In the genomic region with DNA sequence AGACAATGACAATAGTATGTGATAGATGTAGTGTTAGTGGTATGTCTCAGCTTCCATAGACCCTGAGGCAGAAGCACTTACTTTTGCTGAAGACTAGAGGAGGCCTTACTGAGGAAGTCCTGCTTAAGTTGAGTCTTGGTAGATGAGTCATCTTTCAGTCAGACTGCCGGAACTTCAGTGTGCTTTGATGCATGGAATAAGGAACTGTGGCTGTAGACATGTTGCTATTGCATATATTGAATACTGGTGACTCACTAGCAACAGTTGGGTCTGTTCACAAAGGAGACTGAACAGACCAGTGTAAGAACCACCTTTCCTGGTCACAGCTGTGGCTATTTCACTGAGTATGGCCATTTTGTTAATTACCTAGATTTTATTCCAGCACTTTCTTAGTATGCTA, we compare ENCODE assay signal across 8 cellular contexts.
DNase-seq lines count a peak whose midpoint lies in the region; ATAC-seq and TF ChIP-seq lines count a peak whose summit lies in the region.

No MANE protein-coding gene starts in this region.

- H3F3A ChIP-seq in neural progenitor cell (ENCODE audit: low read depth) = no peaks in the 10 kb centered on the region

- H3K9me3 Mint-ChIP-seq in neural progenitor cell = peaks cover 25% of the 10 kb centered on the region
- H3K9me3 Mint-ChIP-seq in endodermal cell = peaks cover 39% of the 10 kb centered on the region

- H3K4me1 ChIP-seq in OCI-LY3 (ENCODE audit: low read length) (peaks cover 29% of the 10 kb centered on the region), neural progenitor cell (no peaks in the 10 kb centered on the region), endodermal cell (ENCODE audit: control insufficient read depth, insufficient read depth, low read length) (no peaks in the 10 kb centered on the region)

- 63 to 86% methylated on average over 1 of the region's 1 CpG for WGBS in endodermal cell (ENCODE audit: insufficient coverage in 1 of 2, insufficient read length in 1 of 2), 2 experiments

- no peaks in the 10 kb centered on the region for H4K20me1 ChIP-seq in OCI-LY3 (ENCODE audit: insufficient read depth, low read length)
- H4K20me1 ChIP-seq in neural progenitor cell (ENCODE audit: low read depth) = no peaks in the 10 kb centered on the region

- H3K9ac ChIP-seq in OCI-LY3 (ENCODE audit: low read length) (peak overlapping the region; percentile 82), neural progenitor cell (no peak overlapping the region), endodermal cell (ENCODE audit: extremely low read depth, low read length, poor library complexity, severe bottlenecking) (no peak overlapping the region)

- no peak for DNase-seq in neural progenitor cell (ENCODE audit: low spot score)
- DNase-seq in cardiac septum (ENCODE audit: low spot score) = no peak
- DNase-seq in stimulated activated CD4-positive, alpha-beta T cell treated with anti-CD3 and anti-CD28 coated beads, Interleukin-4, amount 100 ng/mL, for 1 hour = no peak
- DNase-seq in effector CD8-positive, alpha-beta T cell (lab: John Stamatoyannopoulos, UW) = no peak
- DNase-seq in endodermal cell = no peak

- H3K79me2 ChIP-seq in OCI-LY3 (ENCODE audit: low read length) (no peaks in the 10 kb centered on the region), neural progenitor cell (ENCODE audit: low read depth) (no peaks in the 10 kb centered on the region)

- H3K27ac ChIP-seq in OCI-LY3 (ENCODE audit: low read length) (peak overlapping the region; percentile 89), neural progenitor cell (no peak overlapping the region), endodermal cell (ENCODE audit: low read depth, low read length) (no peak overlapping the region)

- no peak overlapping the region for H3K27ac Mint-ChIP-seq in neural progenitor cell
- no peak overlapping the region for H3K27ac Mint-ChIP-seq in endodermal cell

- H2AFZ ChIP-seq in OCI-LY3 (ENCODE audit: low read depth, low read length) (peak overlapping the region; percentile 95), neural progenitor cell (replicated peaks) (peak overlapping the region; percentile 41)

- H3K27me3 Mint-ChIP-seq in neural progenitor cell (ENCODE audit: insufficient read depth, low read depth) = no peaks in the 10 kb centered on the region
- H3K27me3 Mint-ChIP-seq in endodermal cell (ENCODE audit: insufficient read depth) = no peaks in the 10 kb centered on the region

- intact Hi-C loops in cardiac septum (cut with DNase I) = no loop called here

- H3K4me3 ChIP-seq in OCI-LY3 (ENCODE audit: low read length) (peak overlapping the region; percentile 67), neural progenitor cell (no peak overlapping the region), endodermal cell (ENCODE audit: low read length) (no peak overlapping the region)

- no peaks in the 10 kb centered on the region for H3K27me3 ChIP-seq in OCI-LY3 (ENCODE audit: low read depth, low read length)
- H3K27me3 ChIP-seq in neural progenitor cell = no peaks in the 10 kb centered on the region
- H3K27me3 ChIP-seq in endodermal cell (ENCODE audit: control insufficient read depth, insufficient read depth, low read length, poor library complexity, severe bottlenecking) = no peaks in the 10 kb centered on the region

- H3K4me2 ChIP-seq in OCI-LY3 (ENCODE audit: low read length) (peak overlapping the region; percentile 86), neural progenitor cell (no peak overlapping the region)

- H3K36me3 ChIP-seq in OCI-LY3 (replicated peaks; ENCODE audit: low read depth, low read length) (no peaks in the 10 kb centered on the region), neural progenitor cell (no peaks in the 10 kb centered on the region), endodermal cell (ENCODE audit: control insufficient read depth, insufficient read depth, low read length) (no peaks in the 10 kb centered on the region)

- TF ChIP-seq CTCF in OCI-LY3 (IDR thresholded peaks at IDR 0.05; ENCODE audit: low read depth, low read length) (no peak), neural progenitor cell (IDR thresholded peaks at IDR 0.05) (no peak), endodermal cell (conservative IDR thresholded peaks at IDR 0.05) (no peak)

- peak; percentile 99 for ATAC-seq in GM19328 (IDR thresholded peaks at IDR 0.05; ENCODE audit: unreplicated experiment)
- ATAC-seq in HG03060 (IDR thresholded peaks at IDR 0.05; ENCODE audit: low read depth, unreplicated experiment) = peak; percentile 99

- no peaks in the 10 kb centered on the region for H3K36me3 Mint-ChIP-seq in neural progenitor cell
- H3K36me3 Mint-ChIP-seq in endodermal cell (ENCODE audit: low read depth) = peaks cover 12% of the 10 kb centered on the region

- H3K4me3 Mint-ChIP-seq in neural progenitor cell (no peak overlapping the region), endodermal cell (no peak overlapping the region)

- H3K4me1 Mint-ChIP-seq in neural progenitor cell (peaks cover 11% of the 10 kb centered on the region), endodermal cell (peaks cover 1% of the 10 kb centered on the region)

- H3K9me3 ChIP-seq in OCI-LY3 (ENCODE audit: insufficient read depth, low read length) (peaks cover 6% of the 10 kb centered on the region; the same call in 1 of the 2 replicates), neural progenitor cell (ENCODE audit: low read depth) (no peaks in the 10 kb centered on the region), endodermal cell (ENCODE audit: control insufficient read depth, low read length) (peaks cover 37% of the 10 kb centered on the region)
